1 cellular context compared by ENCODE assay signal in genomic region chr2:33136570-33136969, GRCh38.
TF ChIP-seq lines count a peak whose summit lies in the region.

No MANE protein-coding gene starts in this region.

TF ChIP-seq in GM12878, 131 proteins besides CTCF, POLR2A, EP300 and RAD21 (continued from another document):
- TF ChIP-seq RUNX3 (IDR thresholded peaks at IDR 0.05; ENCODE audit: low read length), result no peak
- no peak for TF ChIP-seq NFIC (IDR thresholded peaks at IDR 0.05; ENCODE audit: low read depth, low read length)
- no peak for TF ChIP-seq NBN (IDR thresholded peaks at IDR 0.05)
- no peak for TF ChIP-seq BHLHE40 (IDR thresholded peaks at IDR 0.05; ENCODE audit: borderline replicate concordance in 1 of 2, low read depth in 2 of 2, low read length in 1 of 2)
- no peak for TF ChIP-seq BCL11A (IDR thresholded peaks at IDR 0.05; ENCODE audit: low read depth, low read length)
- no peak for TF ChIP-seq ZBED1 (IDR thresholded peaks at IDR 0.05; ENCODE audit: borderline replicate concordance)
